Comparison of ENCODE assay signal across 1 cellular context in the genomic region with DNA sequence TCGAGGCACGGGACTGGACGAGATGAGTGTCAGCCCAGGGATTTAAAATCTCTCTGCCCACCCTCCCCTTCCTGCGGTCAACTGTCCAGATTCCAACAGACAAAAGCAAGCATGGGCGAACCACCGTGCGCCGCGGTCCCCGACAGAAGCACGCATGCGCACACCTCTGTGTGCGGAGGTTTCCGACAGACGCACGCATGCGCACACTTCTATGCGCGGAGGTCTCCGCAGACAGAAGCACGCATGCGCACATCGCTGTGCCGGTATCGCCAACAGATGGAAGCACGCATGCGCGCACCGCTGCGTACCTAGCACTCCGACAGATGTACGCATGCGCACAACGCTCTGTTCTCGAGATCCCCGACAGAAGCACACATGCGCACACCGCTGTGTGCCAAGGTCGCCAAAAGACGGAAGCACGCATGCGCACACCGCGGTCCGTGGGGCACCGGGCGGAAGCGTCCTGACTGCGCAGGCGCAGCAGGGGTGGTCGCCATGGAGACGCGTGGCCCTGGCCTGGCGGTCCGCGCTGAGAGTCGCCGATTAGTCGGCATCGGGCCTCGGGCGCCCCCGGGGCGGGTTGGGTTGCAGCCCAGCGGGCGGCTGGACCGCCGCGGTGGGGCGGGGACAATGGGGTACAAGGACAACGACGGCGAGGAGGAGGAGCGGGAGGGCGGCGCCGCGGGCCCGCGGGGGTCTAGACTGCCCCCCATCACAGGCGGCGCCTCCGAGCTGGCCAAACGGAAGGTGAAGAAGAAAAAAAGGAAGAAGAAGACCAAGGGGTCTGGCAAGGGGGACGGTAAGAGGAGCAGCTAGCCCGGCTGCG.
TF ChIP-seq lines count a peak whose summit lies in the region.

No MANE protein-coding gene starts in this region.

TF ChIP-seq in GM12878, 131 proteins besides CTCF, POLR2A, EP300 and RAD21 (continued from another document and continues in another):
- TF ChIP-seq, protein P1, sequence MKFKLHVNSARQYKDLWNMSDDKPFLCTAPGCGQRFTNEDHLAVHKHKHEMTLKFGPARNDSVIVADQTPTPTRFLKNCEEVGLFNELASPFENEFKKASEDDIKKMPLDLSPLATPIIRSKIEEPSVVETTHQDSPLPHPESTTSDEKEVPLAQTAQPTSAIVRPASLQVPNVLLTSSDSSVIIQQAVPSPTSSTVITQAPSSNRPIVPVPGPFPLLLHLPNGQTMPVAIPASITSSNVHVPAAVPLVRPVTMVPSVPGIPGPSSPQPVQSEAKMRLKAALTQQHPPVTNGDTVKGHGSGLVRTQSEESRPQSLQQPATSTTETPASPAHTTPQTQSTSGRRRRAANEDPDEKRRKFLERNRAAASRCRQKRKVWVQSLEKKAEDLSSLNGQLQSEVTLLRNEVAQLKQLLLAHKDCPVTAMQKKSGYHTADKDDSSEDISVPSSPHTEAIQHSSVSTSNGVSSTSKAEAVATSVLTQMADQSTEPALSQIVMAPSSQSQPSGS (IDR thresholded peaks at IDR 0.05; ENCODE audit: low read length): no peak
- TF ChIP-seq ZNF207 (IDR thresholded peaks at IDR 0.05; ENCODE audit: borderline replicate concordance) (peak; percentile 62; the same call in 1 of the 2 replicates), POLR2AphosphoS2 (IDR thresholded peaks at IDR 0.05; ENCODE audit: low read depth, low read length) (0 out of 2 replicates have a peak, but pooled peaks have one; percentile 66), KDM1A (IDR thresholded peaks at IDR 0.05; ENCODE audit: borderline replicate concordance) (no peak), FOXK2 (IDR thresholded peaks at IDR 0.05) (no peak), CBX3 (IDR thresholded peaks at IDR 0.05; ENCODE audit: borderline replicate concordance, low read depth) (no peak), TCF3 (IDR thresholded peaks at IDR 0.05; ENCODE audit: borderline replicate concordance, insufficient read depth, low read depth, low read length) (no peak), ZNF24 (IDR thresholded peaks at IDR 0.05) (no peak), ZNF622 (IDR thresholded peaks at IDR 0.05) (no peak), TARDBP (IDR thresholded peaks at IDR 0.05; ENCODE audit: borderline replicate concordance) (no peak), MYB (IDR thresholded peaks at IDR 0.05; ENCODE audit: borderline replicate concordance, low read depth, low read length) (no peak), HCFC1 (IDR thresholded peaks at IDR 0.05; ENCODE audit: low read length) (peak; percentile 38), POLR2AphosphoS5 (IDR thresholded peaks at IDR 0.05; ENCODE audit: low read length) (peak; percentile 85), NR2C2 (IDR thresholded peaks at IDR 0.05; ENCODE audit: borderline replicate concordance, control insufficient read depth, insufficient read length, low read depth) (no peak), RBBP5 (conservative IDR thresholded peaks at IDR 0.05) (no peak), ZNF217 (IDR thresholded peaks at IDR 0.05) (no peak), JUND (IDR thresholded peaks at IDR 0.05; ENCODE audit: low read depth, low read length) (no peak), RUNX3 (IDR thresholded peaks at IDR 0.05; ENCODE audit: low read length) (peak; percentile 84), POU2F2 (IDR thresholded peaks at IDR 0.05; ENCODE audit: borderline replicate concordance, low read depth, low read length) (peak; percentile 25; the same call in 1 of the 3 replicates), ATF7 (IDR thresholded peaks at IDR 0.05; ENCODE audit: low read depth) (no peak), SMC3 (IDR thresholded peaks at IDR 0.05; ENCODE audit: borderline replicate concordance, low read length) (no peak)
- TF ChIP-seq, protein P2, sequence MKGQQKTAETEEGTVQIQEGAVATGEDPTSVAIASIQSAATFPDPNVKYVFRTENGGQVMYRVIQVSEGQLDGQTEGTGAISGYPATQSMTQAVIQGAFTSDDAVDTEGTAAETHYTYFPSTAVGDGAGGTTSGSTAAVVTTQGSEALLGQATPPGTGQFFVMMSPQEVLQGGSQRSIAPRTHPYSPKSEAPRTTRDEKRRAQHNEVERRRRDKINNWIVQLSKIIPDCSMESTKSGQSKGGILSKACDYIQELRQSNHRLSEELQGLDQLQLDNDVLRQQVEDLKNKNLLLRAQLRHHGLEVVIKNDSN (IDR thresholded peaks at IDR 0.05; ENCODE audit: borderline replicate concordance, extremely low read length, insufficient read depth, low read depth, low read length): no peak
- TF ChIP-seq, protein P3, sequence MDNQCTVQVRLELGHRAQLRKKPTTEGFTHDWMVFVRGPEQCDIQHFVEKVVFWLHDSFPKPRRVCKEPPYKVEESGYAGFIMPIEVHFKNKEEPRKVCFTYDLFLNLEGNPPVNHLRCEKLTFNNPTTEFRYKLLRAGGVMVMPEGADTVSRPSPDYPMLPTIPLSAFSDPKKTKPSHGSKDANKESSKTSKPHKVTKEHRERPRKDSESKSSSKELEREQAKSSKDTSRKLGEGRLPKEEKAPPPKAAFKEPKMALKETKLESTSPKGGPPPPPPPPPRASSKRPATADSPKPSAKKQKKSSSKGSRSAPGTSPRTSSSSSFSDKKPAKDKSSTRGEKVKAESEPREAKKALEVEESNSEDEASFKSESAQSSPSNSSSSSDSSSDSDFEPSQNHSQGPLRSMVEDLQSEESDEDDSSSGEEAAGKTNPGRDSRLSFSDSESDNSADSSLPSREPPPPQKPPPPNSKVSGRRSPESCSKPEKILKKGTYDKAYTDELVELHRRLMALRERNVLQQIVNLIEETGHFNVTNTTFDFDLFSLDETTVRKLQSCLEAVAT (IDR thresholded peaks at IDR 0.05): no peak
- TF ChIP-seq, protein P4, sequence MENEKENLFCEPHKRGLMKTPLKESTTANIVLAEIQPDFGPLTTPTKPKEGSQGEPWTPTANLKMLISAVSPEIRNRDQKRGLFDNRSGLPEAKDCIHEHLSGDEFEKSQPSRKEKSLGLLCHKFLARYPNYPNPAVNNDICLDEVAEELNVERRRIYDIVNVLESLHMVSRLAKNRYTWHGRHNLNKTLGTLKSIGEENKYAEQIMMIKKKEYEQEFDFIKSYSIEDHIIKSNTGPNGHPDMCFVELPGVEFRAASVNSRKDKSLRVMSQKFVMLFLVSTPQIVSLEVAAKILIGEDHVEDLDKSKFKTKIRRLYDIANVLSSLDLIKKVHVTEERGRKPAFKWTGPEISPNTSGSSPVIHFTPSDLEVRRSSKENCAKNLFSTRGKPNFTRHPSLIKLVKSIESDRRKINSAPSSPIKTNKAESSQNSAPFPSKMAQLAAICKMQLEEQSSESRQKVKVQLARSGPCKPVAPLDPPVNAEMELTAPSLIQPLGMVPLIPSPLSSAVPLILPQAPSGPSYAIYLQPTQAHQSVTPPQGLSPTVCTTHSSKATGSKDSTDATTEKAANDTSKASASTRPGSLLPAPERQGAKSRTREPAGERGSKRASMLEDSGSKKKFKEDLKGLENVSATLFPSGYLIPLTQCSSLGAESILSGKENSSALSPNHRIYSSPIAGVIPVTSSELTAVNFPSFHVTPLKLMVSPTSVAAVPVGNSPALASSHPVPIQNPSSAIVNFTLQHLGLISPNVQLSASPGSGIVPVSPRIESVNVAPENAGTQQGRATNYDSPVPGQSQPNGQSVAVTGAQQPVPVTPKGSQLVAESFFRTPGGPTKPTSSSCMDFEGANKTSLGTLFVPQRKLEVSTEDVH (IDR thresholded peaks at IDR 0.05; ENCODE audit: low read depth, partially characterized antibody): no peak
- TF ChIP-seq, protein P5, sequence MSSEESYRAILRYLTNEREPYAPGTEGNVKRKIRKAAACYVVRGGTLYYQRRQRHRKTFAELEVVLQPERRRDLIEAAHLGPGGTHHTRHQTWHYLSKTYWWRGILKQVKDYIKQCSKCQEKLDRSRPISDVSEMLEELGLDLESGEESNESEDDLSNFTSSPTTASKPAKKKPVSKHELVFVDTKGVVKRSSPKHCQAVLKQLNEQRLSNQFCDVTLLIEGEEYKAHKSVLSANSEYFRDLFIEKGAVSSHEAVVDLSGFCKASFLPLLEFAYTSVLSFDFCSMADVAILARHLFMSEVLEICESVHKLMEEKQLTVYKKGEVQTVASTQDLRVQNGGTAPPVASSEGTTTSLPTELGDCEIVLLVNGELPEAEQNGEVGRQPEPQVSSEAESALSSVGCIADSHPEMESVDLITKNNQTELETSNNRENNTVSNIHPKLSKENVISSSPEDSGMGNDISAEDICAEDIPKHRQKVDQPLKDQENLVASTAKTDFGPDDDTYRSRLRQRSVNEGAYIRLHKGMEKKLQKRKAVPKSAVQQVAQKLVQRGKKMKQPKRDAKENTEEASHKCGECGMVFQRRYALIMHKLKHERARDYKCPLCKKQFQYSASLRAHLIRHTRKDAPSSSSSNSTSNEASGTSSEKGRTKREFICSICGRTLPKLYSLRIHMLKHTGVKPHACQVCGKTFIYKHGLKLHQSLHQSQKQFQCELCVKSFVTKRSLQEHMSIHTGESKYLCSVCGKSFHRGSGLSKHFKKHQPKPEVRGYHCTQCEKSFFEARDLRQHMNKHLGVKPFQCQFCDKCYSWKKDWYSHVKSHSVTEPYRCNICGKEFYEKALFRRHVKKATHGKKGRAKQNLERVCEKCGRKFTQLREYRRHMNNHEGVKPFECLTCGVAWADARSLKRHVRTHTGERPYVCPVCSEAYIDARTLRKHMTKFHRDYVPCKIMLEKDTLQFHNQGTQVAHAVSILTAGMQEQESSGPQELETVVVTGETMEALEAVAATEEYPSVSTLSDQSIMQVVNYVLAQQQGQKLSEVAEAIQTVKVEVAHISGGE (CRISPR knock-in tag; IDR thresholded peaks at IDR 0.05): no peak
- TF ChIP-seq, protein P6, sequence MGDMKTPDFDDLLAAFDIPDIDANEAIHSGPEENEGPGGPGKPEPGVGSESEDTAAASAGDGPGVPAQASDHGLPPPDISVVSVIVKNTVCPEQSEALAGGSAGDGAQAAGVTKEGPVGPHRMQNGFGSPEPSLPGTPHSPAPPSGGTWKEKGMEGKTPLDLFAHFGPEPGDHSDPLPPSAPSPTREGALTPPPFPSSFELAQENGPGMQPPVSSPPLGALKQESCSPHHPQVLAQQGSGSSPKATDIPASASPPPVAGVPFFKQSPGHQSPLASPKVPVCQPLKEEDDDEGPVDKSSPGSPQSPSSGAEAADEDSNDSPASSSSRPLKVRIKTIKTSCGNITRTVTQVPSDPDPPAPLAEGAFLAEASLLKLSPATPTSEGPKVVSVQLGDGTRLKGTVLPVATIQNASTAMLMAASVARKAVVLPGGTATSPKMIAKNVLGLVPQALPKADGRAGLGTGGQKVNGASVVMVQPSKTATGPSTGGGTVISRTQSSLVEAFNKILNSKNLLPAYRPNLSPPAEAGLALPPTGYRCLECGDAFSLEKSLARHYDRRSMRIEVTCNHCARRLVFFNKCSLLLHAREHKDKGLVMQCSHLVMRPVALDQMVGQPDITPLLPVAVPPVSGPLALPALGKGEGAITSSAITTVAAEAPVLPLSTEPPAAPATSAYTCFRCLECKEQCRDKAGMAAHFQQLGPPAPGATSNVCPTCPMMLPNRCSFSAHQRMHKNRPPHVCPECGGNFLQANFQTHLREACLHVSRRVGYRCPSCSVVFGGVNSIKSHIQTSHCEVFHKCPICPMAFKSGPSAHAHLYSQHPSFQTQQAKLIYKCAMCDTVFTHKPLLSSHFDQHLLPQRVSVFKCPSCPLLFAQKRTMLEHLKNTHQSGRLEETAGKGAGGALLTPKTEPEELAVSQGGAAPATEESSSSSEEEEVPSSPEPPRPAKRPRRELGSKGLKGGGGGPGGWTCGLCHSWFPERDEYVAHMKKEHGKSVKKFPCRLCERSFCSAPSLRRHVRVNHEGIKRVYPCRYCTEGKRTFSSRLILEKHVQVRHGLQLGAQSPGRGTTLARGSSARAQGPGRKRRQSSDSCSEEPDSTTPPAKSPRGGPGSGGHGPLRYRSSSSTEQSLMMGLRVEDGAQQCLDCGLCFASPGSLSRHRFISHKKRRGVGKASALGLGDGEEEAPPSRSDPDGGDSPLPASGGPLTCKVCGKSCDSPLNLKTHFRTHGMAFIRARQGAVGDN (IDR thresholded peaks at IDR 0.05): peak; percentile 82
- TF ChIP-seq, protein P7, sequence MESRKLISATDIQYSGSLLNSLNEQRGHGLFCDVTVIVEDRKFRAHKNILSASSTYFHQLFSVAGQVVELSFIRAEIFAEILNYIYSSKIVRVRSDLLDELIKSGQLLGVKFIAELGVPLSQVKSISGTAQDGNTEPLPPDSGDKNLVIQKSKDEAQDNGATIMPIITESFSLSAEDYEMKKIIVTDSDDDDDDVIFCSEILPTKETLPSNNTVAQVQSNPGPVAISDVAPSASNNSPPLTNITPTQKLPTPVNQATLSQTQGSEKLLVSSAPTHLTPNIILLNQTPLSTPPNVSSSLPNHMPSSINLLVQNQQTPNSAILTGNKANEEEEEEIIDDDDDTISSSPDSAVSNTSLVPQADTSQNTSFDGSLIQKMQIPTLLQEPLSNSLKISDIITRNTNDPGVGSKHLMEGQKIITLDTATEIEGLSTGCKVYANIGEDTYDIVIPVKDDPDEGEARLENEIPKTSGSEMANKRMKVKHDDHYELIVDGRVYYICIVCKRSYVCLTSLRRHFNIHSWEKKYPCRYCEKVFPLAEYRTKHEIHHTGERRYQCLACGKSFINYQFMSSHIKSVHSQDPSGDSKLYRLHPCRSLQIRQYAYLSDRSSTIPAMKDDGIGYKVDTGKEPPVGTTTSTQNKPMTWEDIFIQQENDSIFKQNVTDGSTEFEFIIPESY (IDR thresholded peaks at IDR 0.05): no peak
- TF ChIP-seq, protein P8, sequence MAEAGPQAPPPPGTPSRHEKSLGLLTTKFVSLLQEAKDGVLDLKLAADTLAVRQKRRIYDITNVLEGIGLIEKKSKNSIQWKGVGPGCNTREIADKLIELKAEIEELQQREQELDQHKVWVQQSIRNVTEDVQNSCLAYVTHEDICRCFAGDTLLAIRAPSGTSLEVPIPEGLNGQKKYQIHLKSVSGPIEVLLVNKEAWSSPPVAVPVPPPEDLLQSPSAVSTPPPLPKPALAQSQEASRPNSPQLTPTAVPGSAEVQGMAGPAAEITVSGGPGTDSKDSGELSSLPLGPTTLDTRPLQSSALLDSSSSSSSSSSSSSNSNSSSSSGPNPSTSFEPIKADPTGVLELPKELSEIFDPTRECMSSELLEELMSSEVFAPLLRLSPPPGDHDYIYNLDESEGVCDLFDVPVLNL (IDR thresholded peaks at IDR 0.05; ENCODE audit: low read depth, low read length): no peak
